Comparison of ENCODE assay signal across 23 cellular contexts in genomic region chr14:21414137-21414631, GRCh38. TPM values are rescaled to one million over a fixed set of nuclear protein-coding genes. Genes with fewer than 3 reads are reported as not detected.
A peak's percentile ranks its signal among the peaks of the same experiment; 100 is the strongest.
DNase-seq lines count a peak whose midpoint lies in the region; ATAC-seq, FAIRE-seq and TF ChIP-seq lines count a peak whose summit lies in the region.
"Had no signal": no experiment of that assay in that cellular context is flagged by ENCODE, and none has a peak within 500 bp of the region (broad histone marks: within the 10 kb centered on the region; RNA-seq: fewer than 3 reads in every experiment).

No MANE protein-coding gene starts in this region.

- H3K9ac ChIP-seq in GM12878 (ENCODE audit: control insufficient read depth, insufficient read depth, low read length) = no peak overlapping the region
- H3K9ac ChIP-seq: BLaER1 treated with 17β-estradiol and CSF1 and Interleukin-3, amounts not matched to agents 10 nM and 100 nM; parathyroid adenoma had no signal

- no peaks in the 10 kb centered on the region for H4K20me1 ChIP-seq in GM12878 (ENCODE audit: control insufficient read depth, insufficient read depth)

- H3K4me2 ChIP-seq in GM12878 (ENCODE audit: control insufficient read depth, insufficient read depth) = peak overlapping the region; percentile 9; the same call in 1 of the 2 replicates
- H3K4me2 ChIP-seq: BLaER1 treated with 17β-estradiol and CSF1 and Interleukin-3, amounts not matched to agents 10 nM and 100 nM had no signal

- H3K27me3 ChIP-seq in GM12878 (replicated peaks in 1 of 2; ENCODE audit: control insufficient read depth in 2 of 2, insufficient read depth in 2 of 2, low read length in 1 of 2) (no peaks in the 10 kb centered on the region), adrenal gland (no peaks in the 10 kb centered on the region), Caco-2 (replicated peaks; ENCODE audit: control insufficient read depth, insufficient read depth, low read length) (no peaks in the 10 kb centered on the region)
- H3K27me3 ChIP-seq: BLaER1 treated with 17β-estradiol and CSF1 and Interleukin-3, amounts not matched to agents 10 nM and 100 nM had no signal

- H3K27ac ChIP-seq in GM12878 (ENCODE audit: control insufficient read depth, insufficient read depth) = no peak overlapping the region; the same call in 1 of the 2 replicates
- H3K27ac ChIP-seq in adrenal gland = no peak overlapping the region
- H3K27ac ChIP-seq: BLaER1 treated with 17β-estradiol and CSF1 and Interleukin-3, amounts not matched to agents 10 nM and 100 nM; parathyroid adenoma had no signal

- no peak for TF ChIP-seq CTCF in GM12878 (IDR thresholded peaks at IDR 0.05 in 2 of 3, conservative IDR thresholded peaks at IDR 0.05 in 1 of 3; ENCODE audit: control insufficient read depth in 2 of 3, extremely low read depth in 1 of 3, insufficient read depth in 1 of 3, low read depth in 3 of 3, low read length in 3 of 3)
- no peak for TF ChIP-seq CTCF in adrenal gland (IDR thresholded peaks at IDR 0.05)
- TF ChIP-seq CTCF in Caco-2 (IDR thresholded peaks at IDR 0.05; ENCODE audit: insufficient read depth in 1 of 2, low read depth in 1 of 2, low read length in 1 of 2, severe bottlenecking in 1 of 2, unreplicated experiment in 1 of 2) = no peak

- RAD21 ChIA-PET in GM12878 (lab: Charles Lee; ENCODE audit: unreplicated experiment) = interaction anchor here (1.0 to 1.4 kb wide), 3 partner anchors 23 to 85 kb away, joined by 3 to 4 read pairs (median 4); no protein-coding TSS in a partner anchor

- no peaks in the 10 kb centered on the region for H3K79me2 ChIP-seq in GM12878 (ENCODE audit: control insufficient read depth, insufficient read depth, low read length)
- H3K79me2 ChIP-seq: parathyroid adenoma had no signal

- TF ChIP-seq POLR2A in GM12878 (IDR thresholded peaks at IDR 0.05; ENCODE audit: low read depth, low read length) (no peak), adrenal gland (IDR thresholded peaks at IDR 0.05) (no peak)

- DNase-seq in activated CD8-positive, alpha-beta memory T cell treated with anti-CD3 and anti-CD28 coated beads, Interleukin-2, amount 10 ng/mL, durations not matched to agents 7 days and 5 days = no peak
- no peak for DNase-seq in activated CD8-positive, alpha-beta memory T cell treated with anti-CD3 and anti-CD28 coated beads, Interleukin-2, amount 50 U/mL, for 48 hours
- peak; percentile 24 for DNase-seq in GM12878 (ENCODE audit: low read depth, low spot score)
- no peak for DNase-seq in SHP77 (lab: John Stamatoyannopoulos, UW)
- DNase-seq in adrenal gland = no peak
- no peak for DNase-seq in Caco-2
- DNase-seq: activated CD8-positive, alpha-beta memory T cell treated with anti-CD3 and anti-CD28 coated beads for 24 hours; endodermal cell; HFFc6; left cardiac atrium; mesendoderm; NCI-H1417 treated with DMSO at 0.1 percent for 48 hours; NCI-H524 treated with DMSO at 0.1 percent for 48 hours; stimulated activated CD4-positive, alpha-beta T cell treated with anti-CD3 and anti-CD28 coated beads, Interleukin-1b, Interleukin-23, amount 100 ng/mL, for 48 hours had no signal

- H2AFZ ChIP-seq in GM12878 (ENCODE audit: control insufficient read depth, low read depth, low read length) = no peak overlapping the region
- H2AFZ ChIP-seq: parathyroid adenoma had no signal

- BruUV-seq in GM12878 (replicated peaks; lab: Mats Ljungman, UMichigan) (no TSS peak), Caco-2 (replicated peaks; lab: Mats Ljungman, UMichigan) (no TSS peak)

- no peak for TF ChIP-seq RAD21 in GM12878 (IDR thresholded peaks at IDR 0.05; ENCODE audit: insufficient read depth, low read depth, low read length)

- H3K27ac Mint-ChIP-seq in activated CD8-positive, alpha-beta memory T cell treated with anti-CD3 and anti-CD28 coated beads, Interleukin-2, amount 10 ng/mL, durations not matched to agents 7 days and 5 days = peak overlapping the region; percentile 80
- no peak overlapping the region for H3K27ac Mint-ChIP-seq in Caco-2 (ENCODE audit: unreplicated experiment)
- H3K27ac Mint-ChIP-seq: brain, endodermal cell, HFFc6, nephron had no signal

- H3K4me3 Mint-ChIP-seq in activated CD8-positive, alpha-beta memory T cell treated with anti-CD3 and anti-CD28 coated beads, Interleukin-2, amount 10 ng/mL, durations not matched to agents 7 days and 5 days = no peak overlapping the region
- no peak overlapping the region for H3K4me3 Mint-ChIP-seq in Caco-2 (ENCODE audit: unreplicated experiment)
- H3K4me3 Mint-ChIP-seq: brain, endodermal cell, HFFc6, nephron had no signal

- peak; percentile 70 for FAIRE-seq in GM12878 (lab: Jason Lieb, UNC)
- FAIRE-seq: colon, urothelium cell line had no signal

- peaks cover 23% of the 10 kb centered on the region for H3K4me1 Mint-ChIP-seq in activated CD8-positive, alpha-beta memory T cell treated with anti-CD3 and anti-CD28 coated beads, Interleukin-2, amount 10 ng/mL, durations not matched to agents 7 days and 5 days
- no peaks in the 10 kb centered on the region for H3K4me1 Mint-ChIP-seq in Caco-2 (ENCODE audit: low read depth, unreplicated experiment)
- H3K4me1 Mint-ChIP-seq: brain, endodermal cell, nephron had no signal

- H3K36me3 Mint-ChIP-seq in activated CD8-positive, alpha-beta memory T cell treated with anti-CD3 and anti-CD28 coated beads, Interleukin-2, amount 10 ng/mL, durations not matched to agents 7 days and 5 days = peaks cover 61% of the 10 kb centered on the region
- peaks cover 74% of the 10 kb centered on the region for H3K36me3 Mint-ChIP-seq in Caco-2 (ENCODE audit: insufficient read depth, unreplicated experiment)

- WGBS in GM12878 (ENCODE audit: insufficient coverage, insufficient replicate concordance, low lambda C conversion rate, missing lambda C conversion rate) = 100% methylated on average over 1 of the region's 1 CpG
- WGBS in adrenal gland, 4 donors = 94 to 100% (median 98%) methylated on average over 1 of the region's 1 CpG

- no peaks in the 10 kb centered on the region for H3K27me3 Mint-ChIP-seq in activated CD8-positive, alpha-beta memory T cell treated with anti-CD3 and anti-CD28 coated beads, Interleukin-2, amount 10 ng/mL, durations not matched to agents 7 days and 5 days
- no peaks in the 10 kb centered on the region for H3K27me3 Mint-ChIP-seq in Caco-2 (ENCODE audit: insufficient read depth, unreplicated experiment)
- H3K27me3 Mint-ChIP-seq: brain had no signal

- H3K36me3 ChIP-seq in GM12878 (ENCODE audit: control insufficient read depth in 2 of 2, insufficient read depth in 2 of 2, low read length in 1 of 2) (peaks cover 3 to 22% of the 10 kb centered on the region in 2 experiments; a peak in 3 of 4 replicates), adrenal gland (replicated peaks in 1 of 2) (peaks cover 0 to 87% of the 10 kb centered on the region in 2 donors), Caco-2 (ENCODE audit: control insufficient read depth, insufficient read depth, low read length) (peaks cover 2% of the 10 kb centered on the region)

- 0 out of 4 replicates have a peak, but pooled peaks of 1 of the 2 experiments have one; percentile 20 for TF ChIP-seq EP300 in GM12878 (IDR thresholded peaks at IDR 0.05; ENCODE audit: borderline replicate concordance in 1 of 2, control insufficient read depth in 1 of 2, low read depth in 2 of 2, low read length in 2 of 2)

- H3K9me3 Mint-ChIP-seq in activated CD8-positive, alpha-beta memory T cell treated with anti-CD3 and anti-CD28 coated beads, Interleukin-2, amount 10 ng/mL, durations not matched to agents 7 days and 5 days (ENCODE audit: low read depth) = no peaks in the 10 kb centered on the region
- no peaks in the 10 kb centered on the region for H3K9me3 Mint-ChIP-seq in Caco-2 (ENCODE audit: unreplicated experiment)
- H3K9me3 Mint-ChIP-seq: brain, endodermal cell, HFFc6, nephron had no signal

- POLR2A ChIA-PET in GM12878 (lab: Charles Lee) = interaction anchor here (0.5 to 1.0 kb wide), 3 partner anchors 31 to 130 kb away, joined by 3 to 6 read pairs (median 3); partner anchors contain the start of gene RAB2B
- POLR2A ChIA-PET in Caco-2 (lab: Charles Lee) = no interaction called here

- H3K4me3 ChIP-seq in GM12878 = no peak overlapping the region
- no peak overlapping the region for H3K4me3 ChIP-seq in adrenal gland
- no peak overlapping the region for H3K4me3 ChIP-seq in Caco-2 (ENCODE audit: low read depth, low read length)
- H3K4me3 ChIP-seq: BLaER1 treated with 17β-estradiol and CSF1 and Interleukin-3, amounts not matched to agents 10 nM and 100 nM had no signal

- intact Hi-C loops in GM12878 (cut with micrococcal nuclease; ENCODE audit: unreplicated experiment) (no loop called here), adrenal gland (cut with DNase I) (no loop called here), Caco-2 (cut with micrococcal nuclease; ENCODE audit: unreplicated experiment) (no loop called here)

- SMC1A ChIA-PET in GM12878 (lab: Charles Lee; ENCODE audit: uncharacterized antibody, unreplicated experiment) = interaction anchor here (0.7 to 1.8 kb wide), 6 partner anchors 12 to 160 kb away, joined by 3 to 7 read pairs (median 3); no protein-coding TSS in a partner anchor

- CTCF ChIA-PET in activated CD8-positive, alpha-beta memory T cell treated with anti-CD3 and anti-CD28 coated beads, Interleukin-2, amount 10 ng/mL, durations not matched to agents 7 days and 5 days (lab: Charles Lee) = interaction anchor here (0.6 to 2.0 kb wide), 4 partner anchors 8 to 1159 kb away, joined by 3 to 6 read pairs (median 4); no protein-coding TSS in a partner anchor
- CTCF ChIA-PET in GM12878 (lab: Yijun Ruan, JAX) = interaction anchor here (0.8 to 1.4 kb wide), 4 partner anchors 23 to 84 kb away, joined by 3 to 4 read pairs (median 3); partner anchors contain the start of gene CHD8
- CTCF ChIA-PET in Caco-2 (lab: Charles Lee) = no interaction called here

- in situ Hi-C loops in GM12878 (cut with MboI) = no loop called here

- peak; percentile 88 for ATAC-seq in activated CD8-positive, alpha-beta memory T cell treated with anti-CD3 and anti-CD28 coated beads, Interleukin-2, amount 10 ng/mL, durations not matched to agents 7 days and 5 days
- ATAC-seq in GM18502 (IDR thresholded peaks at IDR 0.05; ENCODE audit: poor library complexity, unreplicated experiment) (peak; percentile 61), HG03045 (IDR thresholded peaks at IDR 0.05; ENCODE audit: unreplicated experiment) (peak; percentile 66), GM12878 (peak; percentile 95)
- ATAC-seq: left cardiac atrium, Right ventricle myocardium inferior had no signal

- H3K9me3 ChIP-seq in GM12878 (replicated peaks; ENCODE audit: control insufficient read depth, insufficient read depth, low read length) = no peaks in the 10 kb centered on the region
- no peaks in the 10 kb centered on the region for H3K9me3 ChIP-seq in adrenal gland (replicated peaks in 1 of 3)
- H3K9me3 ChIP-seq in Caco-2 = no peaks in the 10 kb centered on the region; the same call in 1 of the 2 replicates
- H3K9me3 ChIP-seq: BLaER1 treated with 17β-estradiol and CSF1 and Interleukin-3, amounts not matched to agents 10 nM and 100 nM had no signal

- H3K4me1 ChIP-seq in GM12878 (ENCODE audit: control insufficient read depth, insufficient read depth, low read length) = peaks cover 9% of the 10 kb centered on the region; the same call in 1 of the 2 replicates
- no peaks in the 10 kb centered on the region for H3K4me1 ChIP-seq in adrenal gland (replicated peaks in 1 of 2)
- H3K4me1 ChIP-seq in Caco-2 = no peaks in the 10 kb centered on the region
- H3K4me1 ChIP-seq: BLaER1 treated with 17β-estradiol and CSF1 and Interleukin-3, amounts not matched to agents 10 nM and 100 nM; parathyroid adenoma had no signal

RNA-seq across cellular contexts. Expression of gene SUPT16H, which starts 30.4 kb away (rescaled TPM):
- 100 to 1,000 TPM; 130 to 151 TPM for total RNA-seq in activated CD8-positive, alpha-beta memory T cell treated with anti-CD3 and anti-CD28 coated beads, Interleukin-2, amount 10 ng/mL, durations not matched to agents 7 days and 5 days
- total RNA-seq in GM12878 (2013; cell fraction: nucleolus; rRNA removed) = 122 and 130 TPM in 2 replicates
- total RNA-seq in GM12878 (2014; rRNA removed) (117 and 128 TPM in 2 replicates), GM12878 (2014; rRNA removed; fragmentation: Illumina TruSeq; extraction: Trizol) (160 and 164 TPM in 2 replicates), GM12878 (2021) (119 and 120 TPM in 2 replicates), adrenal gland (10 to 100 TPM; 39.2 to 51.6 (median 47.9) TPM), Caco-2 (2022) (114 and 118 TPM in 2 replicates)
- polyA plus RNA-seq in GM12878 (2011; ENCODE audit: low read depth) = 53.0 TPM
- polyA plus RNA-seq in GM12878 (2011; rRNA removed) (123 and 137 TPM in 2 replicates), GM12878 (2014; fragmentation: Illumina TruSeq; extraction: Trizol) (201 and 233 TPM in 2 replicates), GM12878 (2014; fragmentation: Nextera tagmentation; extraction: Ambion mirVana) (100 to 1,000 TPM in 1 of 2 experiments, 10 to 100 TPM in 1; 90.7 to 106 TPM), GM12878 (2014; rRNA removed) (104 and 111 TPM in 2 replicates), GM12878 (2016; fragmentation: Nextera tagmentation; extraction: Ambion mirVana) (100 to 1,000 TPM; 166 TPM), adrenal gland (10 to 100 TPM; 45.8 to 69.8 (median 50.4) TPM)
- polyA plus RNA-seq in GM12878 (2011; cell fraction: cytosol; rRNA removed) = 82.1 and 87.5 TPM in 2 replicates
- 82.3 and 112 TPM in 2 replicates for polyA plus RNA-seq in GM12878 (2011; cell fraction: nucleus; rRNA removed)
- 67.2 and 72.6 TPM in 2 replicates for polyA plus RNA-seq in GM12878 (2012)
- polyA minus RNA-seq in GM12878 (2011; rRNA and poly(A)+ RNA removed) = 110 and 118 TPM in 2 replicates
- 42.6 and 47.5 TPM in 2 replicates for polyA minus RNA-seq in GM12878 (2011; cell fraction: cytosol; rRNA and poly(A)+ RNA removed)
- 40.0 and 66.4 TPM in 2 replicates for polyA minus RNA-seq in GM12878 (2011; cell fraction: nucleus; rRNA and poly(A)+ RNA removed)

RNA-seq across cellular contexts. Expression of gene CHD8, which starts 41.7 kb away (rescaled TPM):
- total RNA-seq in activated CD8-positive, alpha-beta memory T cell treated with anti-CD3 and anti-CD28 coated beads, Interleukin-2, amount 10 ng/mL, durations not matched to agents 7 days and 5 days = 100 to 1,000 TPM; 130 to 138 TPM
- total RNA-seq in GM12878 (2013; cell fraction: nucleolus; rRNA removed) = 181 and 186 TPM in 2 replicates
- total RNA-seq in GM12878 (2014; rRNA removed) = 59.8 and 61.2 TPM in 2 replicates
- total RNA-seq in GM12878 (2014; rRNA removed; fragmentation: Illumina TruSeq; extraction: Trizol) = 50.8 and 53.6 TPM in 2 replicates
- total RNA-seq in GM12878 (2021) = 79.5 and 80.7 TPM in 2 replicates
- 33.1 TPM for polyA plus RNA-seq in GM12878 (2011; ENCODE audit: low read depth)
- polyA plus RNA-seq in GM12878 (2011; rRNA removed) = 15.4 and 23.3 TPM in 2 replicates
- polyA plus RNA-seq in GM12878 (2011; cell fraction: cytosol; rRNA removed) = 33.4 and 34.9 TPM in 2 replicates
- 84.8 and 98.6 TPM in 2 replicates for polyA plus RNA-seq in GM12878 (2011; cell fraction: nucleus; rRNA removed)
- 36.9 and 73.3 TPM in 2 replicates for polyA plus RNA-seq in GM12878 (2012)
- polyA plus RNA-seq in GM12878 (2014; fragmentation: Illumina TruSeq; extraction: Trizol) = 52.1 and 60.4 TPM in 2 replicates
- 10 to 100 TPM; 20.2 to 28.2 TPM for polyA plus RNA-seq in GM12878 (2014; fragmentation: Nextera tagmentation; extraction: Ambion mirVana)
- polyA plus RNA-seq in GM12878 (2014; rRNA removed) = 31.1 and 34.2 TPM in 2 replicates
- polyA plus RNA-seq in GM12878 (2016; fragmentation: Nextera tagmentation; extraction: Ambion mirVana) = 10 to 100 TPM; 32.8 to 38.2 TPM
- 65.5 and 76.4 TPM in 2 replicates for polyA minus RNA-seq in GM12878 (2011; rRNA and poly(A)+ RNA removed)
- 34.2 and 35.8 TPM in 2 replicates for polyA minus RNA-seq in GM12878 (2011; cell fraction: cytosol; rRNA and poly(A)+ RNA removed)
- 40.1 and 78.9 TPM in 2 replicates for polyA minus RNA-seq in GM12878 (2011; cell fraction: nucleus; rRNA and poly(A)+ RNA removed)
- 10 to 100 TPM; 48.6 to 69.0 (median 59.3) TPM for total RNA-seq in adrenal gland
- 10 to 100 TPM; 43.0 to 53.1 (median 51.6) TPM for polyA plus RNA-seq in adrenal gland
- 84.9 and 89.8 TPM in 2 replicates for total RNA-seq in Caco-2 (2022)
